10 cellular contexts compared by ENCODE assay signal in genomic region chr9:33124716-33125378, GRCh38. TPM values are rescaled to one million over a fixed set of nuclear protein-coding genes. Genes with fewer than 3 reads are reported as not detected.
DNase-seq lines count a peak whose midpoint lies in the region; ATAC-seq, FAIRE-seq and TF ChIP-seq lines count a peak whose summit lies in the region.
"Had no signal": no experiment of that assay in that cellular context is flagged by ENCODE, and none has a peak within 500 bp of the region (broad histone marks: within the 10 kb centered on the region; RNA-seq: fewer than 3 reads in every experiment).

No MANE protein-coding gene starts in this region.

- H4K20me1 ChIP-seq in GM12878 (ENCODE audit: control insufficient read depth, insufficient read depth): peaks cover 2% of the 10 kb centered on the region; the same call in 1 of the 2 replicates

- H3K4me1 Mint-ChIP-seq in stimulated activated naive CD8-positive, alpha-beta T cell treated with anti-CD3 and anti-CD28 coated beads, Interleukin-15, Interleukin-2, amounts not matched to agents 100 ng/mL and 50 ng/mL, for 24 hours (ENCODE audit: low read depth): peaks cover 65% of the 10 kb centered on the region
- peaks cover 51% of the 10 kb centered on the region for H3K4me1 Mint-ChIP-seq in stimulated activated naive CD8-positive, alpha-beta T cell treated with anti-CD3 and anti-CD28 coated beads, Interleukin-15, amount 100 ng/mL, for 72 hours

- ATAC-seq in stimulated activated naive CD8-positive, alpha-beta T cell treated with anti-CD3 and anti-CD28 coated beads, Interleukin-15, amount 100 ng/mL, for 72 hours: no peak
- peak; percentile 73 for ATAC-seq in HG02763 (IDR thresholded peaks at IDR 0.05; ENCODE audit: unreplicated experiment)
- ATAC-seq in GM12878: 0 out of 3 replicates have a peak, but pooled peaks have one; percentile 12

- RAD21 ChIA-PET in GM12878 (lab: Charles Lee; ENCODE audit: unreplicated experiment): interaction anchor here (0.8 to 2.3 kb wide), 8 partner anchors 27 to 102 kb away, joined by 3 to 10 read pairs (median 3); no protein-coding TSS in a partner anchor

- 72% methylated on average over 9 of the region's 9 CpGs for WGBS in GM12878 (ENCODE audit: insufficient coverage, insufficient replicate concordance, low lambda C conversion rate, missing lambda C conversion rate)

- H3K27me3 Mint-ChIP-seq in stimulated activated naive CD8-positive, alpha-beta T cell treated with anti-CD3 and anti-CD28 coated beads, Interleukin-15, Interleukin-2, amounts not matched to agents 100 ng/mL and 50 ng/mL, for 24 hours: no peaks in the 10 kb centered on the region
- no peaks in the 10 kb centered on the region for H3K27me3 Mint-ChIP-seq in stimulated activated naive CD8-positive, alpha-beta T cell treated with anti-CD3 and anti-CD28 coated beads, Interleukin-15, amount 100 ng/mL, for 72 hours

- peak overlapping the region; percentile 83 for H3K27ac Mint-ChIP-seq in stimulated activated naive CD8-positive, alpha-beta T cell treated with anti-CD3 and anti-CD28 coated beads, Interleukin-15, Interleukin-2, amounts not matched to agents 100 ng/mL and 50 ng/mL, for 24 hours
- peak overlapping the region in 1 of 2 donors; percentile 15 for H3K27ac Mint-ChIP-seq in stimulated activated naive CD8-positive, alpha-beta T cell treated with anti-CD3 and anti-CD28 coated beads, Interleukin-15, amount 100 ng/mL, for 72 hours

- intact Hi-C loops in GM12878 (cut with micrococcal nuclease; ENCODE audit: unreplicated experiment) (loop anchor here (2.0 to 5.0 kb wide), 2 partner anchors 37 to 100 kb away; no protein-coding TSS in a partner anchor), uterus (cut with DNase I; ENCODE audit: low total_unique reads) (no loop called here)

- no peak overlapping the region for H3K4me3 Mint-ChIP-seq in stimulated activated naive CD8-positive, alpha-beta T cell treated with anti-CD3 and anti-CD28 coated beads, Interleukin-15, Interleukin-2, amounts not matched to agents 100 ng/mL and 50 ng/mL, for 24 hours
- no peak overlapping the region for H3K4me3 Mint-ChIP-seq in stimulated activated naive CD8-positive, alpha-beta T cell treated with anti-CD3 and anti-CD28 coated beads, Interleukin-15, amount 100 ng/mL, for 72 hours

- TF ChIP-seq RAD21 in GM12878 (IDR thresholded peaks at IDR 0.05; ENCODE audit: insufficient read depth, low read depth, low read length): peak; percentile 71

- no peak for DNase-seq in stimulated activated naive CD8-positive, alpha-beta T cell treated with anti-CD3 and anti-CD28 coated beads, Interleukin-15, amount 100 ng/mL, for 72 hours
- DNase-seq in GM12878 (ENCODE audit: low read depth, low spot score) (no peak), uterus (no peak), KG1 (lab: John Stamatoyannopoulos, UW) (no peak), HAP-1 (ENCODE audit: low spot score in 2 of 2) (no peak), NCI-H1436 (lab: John Stamatoyannopoulos, UW) (no peak)

- H3K4me1 ChIP-seq in GM12878 (ENCODE audit: control insufficient read depth, insufficient read depth, low read length): peaks cover 30% of the 10 kb centered on the region
- H3K4me1 ChIP-seq in uterus: peaks cover 0 to 16% of the 10 kb centered on the region in 2 donors
- H3K4me1 ChIP-seq in HAP-1: 0 out of 2 replicates have a peak, but pooled peaks cover 3% of the 10 kb centered on the region

- POLR2A ChIA-PET in GM12878 (lab: Charles Lee): interaction anchor here (2.2 kb wide), 1 partner anchor 35 kb away, joined by 8 read pairs; no protein-coding TSS in a partner anchor

- BruUV-seq in GM12878 (replicated peaks; lab: Mats Ljungman, UMichigan): no TSS peak

- H3K27ac ChIP-seq in GM12878 (ENCODE audit: control insufficient read depth, insufficient read depth): peak overlapping the region; percentile 67
- peak overlapping the region in 1 of 2 donors; percentile 26 for H3K27ac ChIP-seq in uterus
- H3K27ac ChIP-seq: HL-60 had no signal

- H3K79me2 ChIP-seq in GM12878 (ENCODE audit: control insufficient read depth, insufficient read depth, low read length): peaks cover 42% of the 10 kb centered on the region

- H3K36me3 Mint-ChIP-seq in stimulated activated naive CD8-positive, alpha-beta T cell treated with anti-CD3 and anti-CD28 coated beads, Interleukin-15, Interleukin-2, amounts not matched to agents 100 ng/mL and 50 ng/mL, for 24 hours (ENCODE audit: low read depth): peaks cover 59% of the 10 kb centered on the region

- H3K9me3 Mint-ChIP-seq in stimulated activated naive CD8-positive, alpha-beta T cell treated with anti-CD3 and anti-CD28 coated beads, Interleukin-15, Interleukin-2, amounts not matched to agents 100 ng/mL and 50 ng/mL, for 24 hours: no peaks in the 10 kb centered on the region
- H3K9me3 Mint-ChIP-seq in stimulated activated naive CD8-positive, alpha-beta T cell treated with anti-CD3 and anti-CD28 coated beads, Interleukin-15, amount 100 ng/mL, for 72 hours: no peaks in the 10 kb centered on the region

- SMC1A ChIA-PET in GM12878 (lab: Charles Lee; ENCODE audit: uncharacterized antibody, unreplicated experiment): interaction anchor here (0.7 to 3.1 kb wide), 8 partner anchors 12 to 101 kb away, joined by 3 to 19 read pairs (median 4); no protein-coding TSS in a partner anchor

- TF ChIP-seq CTCF in GM12878 (IDR thresholded peaks at IDR 0.05 in 2 of 3, conservative IDR thresholded peaks at IDR 0.05 in 1 of 3; ENCODE audit: control insufficient read depth in 2 of 3, extremely low read depth in 1 of 3, insufficient read depth in 1 of 3, low read depth in 3 of 3, low read length in 3 of 3) (peak in 2 of 3 experiments; percentile 3 to 53; a peak in 2 of 6 replicates), uterus (IDR thresholded peaks at IDR 0.05) (peak in 3 of 4 experiments; percentile 11 to 24 (median 17))

- H2AFZ ChIP-seq in GM12878 (ENCODE audit: control insufficient read depth, low read depth, low read length): no peak overlapping the region

- H3K9me3 ChIP-seq in GM12878 (replicated peaks; ENCODE audit: control insufficient read depth, insufficient read depth, low read length) (no peaks in the 10 kb centered on the region), uterus (no peaks in the 10 kb centered on the region), HAP-1 (no peaks in the 10 kb centered on the region)

- H3K4me3 ChIP-seq in GM12878 (no peak overlapping the region), uterus (no peak overlapping the region), HAP-1 (no peak overlapping the region)

- FAIRE-seq in GM12878 (lab: Jason Lieb, UNC): no peak
- FAIRE-seq: urothelium cell line had no signal

- peak in 1 of 2 experiments; percentile 17; a peak in 1 of 4 replicates for TF ChIP-seq EP300 in GM12878 (IDR thresholded peaks at IDR 0.05; ENCODE audit: borderline replicate concordance in 1 of 2, control insufficient read depth in 1 of 2, low read depth in 2 of 2, low read length in 2 of 2)

- H3K36me3 ChIP-seq in GM12878 (ENCODE audit: control insufficient read depth in 2 of 2, insufficient read depth in 2 of 2, low read length in 1 of 2) (peaks cover 24 to 26% of the 10 kb centered on the region in 2 experiments), uterus (no peaks in the 10 kb centered on the region), HAP-1 (replicated peaks) (no peaks in the 10 kb centered on the region)

- TF ChIP-seq POLR2A in GM12878 (IDR thresholded peaks at IDR 0.05; ENCODE audit: low read depth, low read length): no peak
- no peak for TF ChIP-seq POLR2A in uterus (IDR thresholded peaks at IDR 0.05)

- CTCF ChIA-PET in GM12878 (lab: Yijun Ruan, JAX): interaction anchor here (0.7 to 3.0 kb wide), 8 partner anchors 14 to 102 kb away, joined by 3 to 21 read pairs (median 6); partner anchors contain the start of gene B4GALT1

- in situ Hi-C loops in GM12878 (cut with MboI): no loop called here
- in situ Hi-C loops in HAP-1 (cut with MboI; ENCODE audit: low sequenced_read_pairs): no loop called here

- no peaks in the 10 kb centered on the region for H3K27me3 ChIP-seq in GM12878 (replicated peaks in 1 of 2; ENCODE audit: control insufficient read depth in 2 of 2, insufficient read depth in 2 of 2, low read length in 1 of 2)
- no peaks in the 10 kb centered on the region for H3K27me3 ChIP-seq in uterus
- H3K27me3 ChIP-seq in HAP-1 (ENCODE audit: low read depth): no peaks in the 10 kb centered on the region

- H3K4me2 ChIP-seq in GM12878 (ENCODE audit: control insufficient read depth, insufficient read depth): peak overlapping the region; percentile 12; the same call in 1 of the 2 replicates

- H3K9ac ChIP-seq in GM12878 (ENCODE audit: control insufficient read depth, insufficient read depth, low read length): no peak overlapping the region

RNA-seq across cellular contexts. Expression of gene B4GALT1, which starts 42.3 kb away (rescaled TPM):
- total RNA-seq in GM12878 (2013; cell fraction: nucleolus; rRNA removed): 47.6 and 51.1 TPM in 2 replicates
- 23.4 and 24.2 TPM in 2 replicates for total RNA-seq in GM12878 (2014; rRNA removed)
- 12.7 and 15.3 TPM in 2 replicates for total RNA-seq in GM12878 (2014; rRNA removed; fragmentation: Illumina TruSeq; extraction: Trizol)
- 77.5 and 79.0 TPM in 2 replicates for total RNA-seq in GM12878 (2021)
- 50.1 TPM for polyA plus RNA-seq in GM12878 (2011; ENCODE audit: low read depth)
- polyA plus RNA-seq in GM12878 (2011; rRNA removed): 29.6 and 36.5 TPM in 2 replicates
- 36.7 and 49.7 TPM in 2 replicates for polyA plus RNA-seq in GM12878 (2011; cell fraction: cytosol; rRNA removed)
- 16.8 and 18.8 TPM in 2 replicates for polyA plus RNA-seq in GM12878 (2011; cell fraction: nucleus; rRNA removed)
- 58.2 and 65.9 TPM in 2 replicates for polyA plus RNA-seq in GM12878 (2012)
- 66.7 and 68.8 TPM in 2 replicates for polyA plus RNA-seq in GM12878 (2014; fragmentation: Illumina TruSeq; extraction: Trizol)
- polyA plus RNA-seq in GM12878 (2014; fragmentation: Nextera tagmentation; extraction: Ambion mirVana): 10 to 100 TPM; 22.4 to 23.3 TPM
- 42.6 and 45.5 TPM in 2 replicates for polyA plus RNA-seq in GM12878 (2014; rRNA removed)
- 10 to 100 TPM; 50.2 to 50.8 TPM for polyA plus RNA-seq in GM12878 (2016; fragmentation: Nextera tagmentation; extraction: Ambion mirVana)
- 48.3 and 58.3 TPM in 2 replicates for polyA minus RNA-seq in GM12878 (2011; rRNA and poly(A)+ RNA removed)
- polyA minus RNA-seq in GM12878 (2011; cell fraction: cytosol; rRNA and poly(A)+ RNA removed): 25.8 and 27.2 TPM in 2 replicates
- 10.3 and 16.8 TPM in 2 replicates for polyA minus RNA-seq in GM12878 (2011; cell fraction: nucleus; rRNA and poly(A)+ RNA removed)
- total RNA-seq in uterus: 10 to 100 TPM; 13.1 to 66.3 (median 37.1) TPM

RNA-seq across cellular contexts. Expression of gene SMU1, which starts 48.4 kb away (rescaled TPM):
- 17.9 and 19.4 TPM in 2 replicates for total RNA-seq in GM12878 (2013; cell fraction: nucleolus; rRNA removed)
- total RNA-seq in GM12878 (2014; rRNA removed) (22.8 and 26.6 TPM in 2 replicates), GM12878 (2014; rRNA removed; fragmentation: Illumina TruSeq; extraction: Trizol) (33.4 and 34.6 TPM in 2 replicates), GM12878 (2021) (19.7 and 20.4 TPM in 2 replicates), uterus (10 to 100 TPM; 12.0 to 45.9 (median 22.6) TPM)
- 11.8 TPM for polyA plus RNA-seq in GM12878 (2011; ENCODE audit: low read depth)
- polyA plus RNA-seq in GM12878 (2011; rRNA removed) (21.1 and 27.5 TPM in 2 replicates), GM12878 (2014; fragmentation: Illumina TruSeq; extraction: Trizol) (22.2 and 26.0 TPM in 2 replicates), GM12878 (2014; fragmentation: Nextera tagmentation; extraction: Ambion mirVana) (10 to 100 TPM; 18.5 to 20.7 TPM), GM12878 (2014; rRNA removed) (16.5 and 20.0 TPM in 2 replicates), GM12878 (2016; fragmentation: Nextera tagmentation; extraction: Ambion mirVana) (10 to 100 TPM; 20.2 to 22.0 TPM)
- 11.3 and 11.4 TPM in 2 replicates for polyA plus RNA-seq in GM12878 (2011; cell fraction: cytosol; rRNA removed)
- polyA plus RNA-seq in GM12878 (2011; cell fraction: nucleus; rRNA removed): 7.2 and 8.2 TPM in 2 replicates
- 12.9 and 13.9 TPM in 2 replicates for polyA plus RNA-seq in GM12878 (2012)
- 22.7 and 27.6 TPM in 2 replicates for polyA minus RNA-seq in GM12878 (2011; rRNA and poly(A)+ RNA removed)
- 9.6 and 10.7 TPM in 2 replicates for polyA minus RNA-seq in GM12878 (2011; cell fraction: cytosol; rRNA and poly(A)+ RNA removed)
- 5.0 and 6.0 TPM in 2 replicates for polyA minus RNA-seq in GM12878 (2011; cell fraction: nucleus; rRNA and poly(A)+ RNA removed)
